10 cellular contexts compared by ENCODE assay signal in genomic region chr4:120990246-120990645, GRCh38.
"Had no signal": no experiment of that assay in that cellular context is flagged by ENCODE, and none has a peak within 500 bp of the region (broad histone marks: within the 10 kb centered on the region; RNA-seq: fewer than 3 reads in every experiment).

No MANE protein-coding gene starts in this region.

- H3K4me1 ChIP-seq: HAP-1 had no signal

- H3K27ac ChIP-seq: GM23248, HL-60 had no signal

- H3K27ac Mint-ChIP-seq: HFFc6 had no signal

- DNase-seq: GM23248, GOT3, H7, HFFc6, IMR-90, KG1 had no signal

- H3K36me3 ChIP-seq: HAP-1 had no signal

- H3K9me3 ChIP-seq: HAP-1 had no signal

- H3K9ac ChIP-seq: GM23248 had no signal

- H3K9me3 Mint-ChIP-seq: HFFc6 had no signal

- H3K4me3 Mint-ChIP-seq: HFFc6 had no signal

- H3K4me3 ChIP-seq: GM23248, HAP-1, K562 had no signal

- H2AFZ ChIP-seq: GM23248 had no signal

- ATAC-seq: HCT116, K562 had no signal
